In genomic region chr5:92594031-92594430, GRCh38 we compare ENCODE assay signal across 16 cellular contexts.
A peak's percentile ranks its signal among the peaks of the same experiment; 100 is the strongest.
DNase-seq lines count a peak whose midpoint lies in the region; ATAC-seq and TF ChIP-seq lines count a peak whose summit lies in the region.
"Had no signal": no experiment of that assay in that cellular context is flagged by ENCODE, and none has a peak within 500 bp of the region (broad histone marks: within the 10 kb centered on the region; RNA-seq: fewer than 3 reads in every experiment).

No MANE protein-coding gene starts in this region.

- H3K27me3 ChIP-seq in Panc1 (ENCODE audit: control insufficient read depth, insufficient read depth, low read length) (no peaks in the 10 kb centered on the region), testis (no peaks in the 10 kb centered on the region)

- in situ Hi-C loops in Panc1 (cut with HindIII; ENCODE audit: low pct_unique_long_range_greater_than_20kb, low sequenced_read_pairs) = no loop called here

- CTCF ChIA-PET in Panc1 (lab: Charles Lee) = no interaction called here

- peak overlapping the region; percentile 45; the same call in 1 of the 2 replicates for H3K27ac ChIP-seq in Panc1 (ENCODE audit: low read length)
- no peak overlapping the region for H3K27ac ChIP-seq in testis
- H3K27ac ChIP-seq: 22Rv1; BLaER1 treated with 17β-estradiol and CSF1 and Interleukin-3, amounts not matched to agents 10 nM and 100 nM had no signal

- intact Hi-C loops in Panc1 (cut with micrococcal nuclease; ENCODE audit: unreplicated experiment) (no loop called here), testis (cut with DNase I; ENCODE audit: low total_unique reads) (no loop called here)

- POLR2A ChIA-PET in Panc1 (lab: Charles Lee) = no interaction called here

- TF ChIP-seq POLR2A in testis (IDR thresholded peaks at IDR 0.05) = no peak

- TF ChIP-seq CTCF in Panc1 (IDR thresholded peaks at IDR 0.05) = no peak
- no peak for TF ChIP-seq CTCF in testis (IDR thresholded peaks at IDR 0.05)

- no TSS peak for BruUV-seq in Panc1 (replicated peaks; lab: Mats Ljungman, UMichigan)

- H3K36me3 ChIP-seq in Panc1 (ENCODE audit: control insufficient read depth, insufficient read depth, low read length) = no peaks in the 10 kb centered on the region
- H3K36me3 ChIP-seq in testis (ENCODE audit: low read depth, missing control alignments) = no peaks in the 10 kb centered on the region
- H3K36me3 ChIP-seq: BLaER1 treated with 17β-estradiol and CSF1 and Interleukin-3, amounts not matched to agents 10 nM and 100 nM had no signal

- H3K9me3 ChIP-seq in Panc1 (ENCODE audit: control insufficient read depth, insufficient read depth, low read depth, low read length) (no peaks in the 10 kb centered on the region), testis (no peaks in the 10 kb centered on the region)
- H3K9me3 ChIP-seq: BLaER1 treated with 17β-estradiol and CSF1 and Interleukin-3, amounts not matched to agents 10 nM and 100 nM had no signal

- H3K4me3 ChIP-seq in Panc1 (ENCODE audit: low read depth in 2 of 2, low read length in 2 of 2) = no peak overlapping the region
- H3K4me3 ChIP-seq in testis = no peak overlapping the region
- H3K4me3 ChIP-seq: BLaER1 treated with 17β-estradiol and CSF1 and Interleukin-3, amounts not matched to agents 10 nM and 100 nM had no signal

- ATAC-seq in Panc1 = no peak

- H3K4me1 ChIP-seq in Panc1 (ENCODE audit: control insufficient read depth, insufficient read depth, low read length) = no peaks in the 10 kb centered on the region
- no peaks in the 10 kb centered on the region for H3K4me1 ChIP-seq in testis
- H3K4me1 ChIP-seq: BLaER1 treated with 17β-estradiol and CSF1 and Interleukin-3, amounts not matched to agents 10 nM and 100 nM had no signal

- DNase-seq in NCI-H82 (lab: John Stamatoyannopoulos, UW) (peak; percentile 3), NCI-H82 treated with DMSO at 0.1 percent for 48 hours (lab: John Stamatoyannopoulos, UW; ENCODE audit: unreplicated experiment) (no peak), Panc1 (ENCODE audit: low read depth, low spot score) (no peak), left kidney (ENCODE audit: low read depth, low spot score) (peak; percentile 7), retina (peak; percentile 9), HuH-7 (ENCODE audit: low spot score) (no peak), putamen (ENCODE audit: low spot score) (no peak), testis (no peak)
- DNase-seq: CD4-positive, alpha-beta T cell; CD8-positive, alpha-beta memory T cell; DMS53; DMS79 treated with DMSO at 0.1 percent for 48 hours; GOT3; HCEC 1CT had no signal

Comparison
In these comparisons a context has a peak if more than half of its experiments do, and no peak if none do; other contexts are left out.
1. DNase-seq: peak in NCI-H82 (single experiment), left kidney (single experiment) and retina (single experiment); none in NCI-H82 treated with DMSO at 0.1 percent for 48 hours (single experiment), Panc1 (single experiment), HuH-7 (single experiment), putamen (single experiment) and testis (single experiment).